Comparison of ENCODE assay signal across 20 cellular contexts in genomic region chr1:167764458-167765330, GRCh38. TPM values are rescaled to one million over a fixed set of nuclear protein-coding genes. Genes with fewer than 3 reads are reported as not detected.
DNase-seq lines count a peak whose midpoint lies in the region; ATAC-seq, FAIRE-seq and TF ChIP-seq lines count a peak whose summit lies in the region.
"Had no signal": no experiment of that assay in that cellular context is flagged by ENCODE, and none has a peak within 500 bp of the region (broad histone marks: within the 10 kb centered on the region; RNA-seq: fewer than 3 reads in every experiment).

No MANE protein-coding gene starts in this region.

- no peak overlapping the region for H4K91ac ChIP-seq in H1 (replicated peaks; ENCODE audit: insufficient read length, low read length)

- intact Hi-C loops in mammary epithelial cell (cut with micrococcal nuclease) (no loop called here), breast epithelium (cut with DNase I; ENCODE audit: low total_unique reads) (no loop called here), left ventricle myocardium inferior (cut with micrococcal nuclease) (no loop called here)
- intact Hi-C loops in naive thymus-derived CD4-positive, alpha-beta T cell (cut with micrococcal nuclease), result loop anchor here in 1 of 2 donors (5.0 kb wide), 1 partner anchor 42 kb away; the partner anchor contains the start of gene MPZL1

- BruUV-seq in mammary epithelial cell (replicated peaks; lab: Mats Ljungman, UMichigan), result no TSS peak

- TF ChIP-seq EP300 in H1 (IDR thresholded peaks at IDR 0.05; ENCODE audit: borderline replicate concordance in 1 of 2, low read depth in 2 of 2, low read length in 2 of 2), result no peak

- no peak overlapping the region for H2BK5ac ChIP-seq in H1 (ENCODE audit: low read depth, low read length)

- H3K36me3 ChIP-seq in mammary epithelial cell (ENCODE audit: insufficient read depth, low read length) (peaks cover 12% of the 10 kb centered on the region), breast epithelium (no peaks in the 10 kb centered on the region), HEK293 (ENCODE audit: control insufficient read depth in 2 of 2, insufficient read depth in 1 of 2, low read length in 2 of 2) (peaks cover 5 to 39% of the 10 kb centered on the region in 2 experiments; a peak in 1 of 3 replicates), Loucy (ENCODE audit: insufficient read depth, low read length) (peaks cover 47% of the 10 kb centered on the region), H1 (ENCODE audit: control insufficient read depth in 2 of 4, insufficient read depth in 4 of 4, low read length in 3 of 4) (peaks cover 0 to 30% (median 6%) of the 10 kb centered on the region in 4 experiments; a peak in 6 of 8 replicates), left ventricle myocardium inferior (peaks cover 33% of the 10 kb centered on the region)
- H3K36me3 ChIP-seq in naive thymus-derived CD4-positive, alpha-beta T cell (ENCODE audit: control insufficient read depth in 2 of 3, insufficient read depth in 3 of 3, low read length in 3 of 3), result no peaks in the 10 kb centered on the region

- H3K18ac ChIP-seq in H1 (ENCODE audit: extremely low read depth, low read length), result no peak overlapping the region

- ATAC-seq in naive thymus-derived CD4-positive, alpha-beta T cell, result no peak

- WGBS in mammary epithelial cell (ENCODE audit: low coverage, missing lambda C conversion rate), result 77% methylated on average over 5 of the region's 5 CpGs
- 89% methylated on average over 5 of the region's 5 CpGs; no CpG with 5 or more reads in 1 of the 2 experiments for WGBS in H1 (ENCODE audit: extremely low coverage in 1 of 2, insufficient coverage in 1 of 2, insufficient read length in 1 of 2, insufficient replicate concordance in 2 of 2, low coverage in 1 of 2, low lambda C conversion rate in 2 of 2, missing lambda C conversion rate in 1 of 2), 2 experiments

- no peak overlapping the region for H2AFZ ChIP-seq in mammary epithelial cell (ENCODE audit: low read depth, low read length)
- no peak overlapping the region for H2AFZ ChIP-seq in Loucy (ENCODE audit: low read length)
- no peak overlapping the region for H2AFZ ChIP-seq in H1 (ENCODE audit: low read length)
- H2AFZ ChIP-seq: GM23248 had no signal

- no peak overlapping the region for H4K5ac ChIP-seq in H1 (ENCODE audit: insufficient read length, low read depth, low read length)

- H3K9ac ChIP-seq in mammary epithelial cell (ENCODE audit: insufficient read depth, low read length) (no peak overlapping the region), Loucy (ENCODE audit: low read depth, low read length, poor library complexity, severe bottlenecking) (no peak overlapping the region), H1 (replicated peaks in 1 of 4; ENCODE audit: extremely low read depth in 1 of 4, low read depth in 3 of 4, low read length in 3 of 4) (no peak overlapping the region)
- H3K9ac ChIP-seq: GM23248, KMS-11 had no signal

- CTCF ChIA-PET in mammary epithelial cell (lab: Charles Lee; ENCODE audit: low non-redundant PET) (no interaction called here), HEK293 (lab: Yijun Ruan, JAX) (no interaction called here), H1 (lab: Charles Lee; ENCODE audit: partially characterized antibody) (no interaction called here)
- CTCF ChIA-PET in naive thymus-derived CD4-positive, alpha-beta T cell (lab: Charles Lee), result no interaction called here

- no peak overlapping the region for H2AK5ac ChIP-seq in H1 (ENCODE audit: low read depth, low read length)

- no peak overlapping the region for H3K14ac ChIP-seq in H1 (ENCODE audit: insufficient read length)

- H4K20me1 ChIP-seq in mammary epithelial cell (ENCODE audit: insufficient read depth, low read length) (no peaks in the 10 kb centered on the region), Loucy (ENCODE audit: insufficient read depth, low read length, poor library complexity, severe bottlenecking) (peaks cover 7% of the 10 kb centered on the region), H1 (replicated peaks in 1 of 2; ENCODE audit: control insufficient read depth in 1 of 2, insufficient read depth in 2 of 2, low read length in 2 of 2) (peaks cover 5 to 15% of the 10 kb centered on the region in 2 experiments)

- H2BK12ac ChIP-seq in H1 (ENCODE audit: low read depth, low read length), result no peak overlapping the region

- H3K79me2 ChIP-seq in mammary epithelial cell (ENCODE audit: insufficient read depth, low read length) (peaks cover 93% of the 10 kb centered on the region), Loucy (ENCODE audit: insufficient read depth, low read length) (peaks cover 74% of the 10 kb centered on the region), H1 (ENCODE audit: control insufficient read depth in 1 of 2, insufficient read depth in 2 of 2, low read length in 2 of 2) (peaks cover 2 to 27% of the 10 kb centered on the region in 2 experiments; a peak in 3 of 4 replicates)

- no peak overlapping the region for H4K8ac ChIP-seq in H1 (ENCODE audit: extremely low read depth, insufficient read depth, low read length)

- H3K27ac ChIP-seq in mammary epithelial cell (ENCODE audit: insufficient read depth, low read depth, low read length), result no peak overlapping the region
- no peak overlapping the region for H3K27ac ChIP-seq in breast epithelium
- no peak overlapping the region for H3K27ac ChIP-seq in HEK293 (ENCODE audit: extremely low read depth, low read depth, low read length)
- no peak overlapping the region for H3K27ac ChIP-seq in H1 (ENCODE audit: low read depth, low read length)
- no peak overlapping the region for H3K27ac ChIP-seq in left ventricle myocardium inferior (replicated peaks)
- H3K27ac ChIP-seq in naive thymus-derived CD4-positive, alpha-beta T cell (ENCODE audit: low read depth, low read length), result no peak overlapping the region
- H3K27ac ChIP-seq: C4-2B, GM23248, HL-60, KMS-11 had no signal

- H3K23ac ChIP-seq in H1 (ENCODE audit: insufficient read length), result no peak overlapping the region

- H3K9me3 ChIP-seq in mammary epithelial cell (replicated peaks; ENCODE audit: insufficient read depth, low read length), result no peaks in the 10 kb centered on the region
- no peaks in the 10 kb centered on the region for H3K9me3 ChIP-seq in breast epithelium
- no peaks in the 10 kb centered on the region for H3K9me3 ChIP-seq in HEK293 (ENCODE audit: control insufficient read depth, insufficient read depth, low read depth, low read length)
- H3K9me3 ChIP-seq in Loucy (ENCODE audit: insufficient read depth, low read depth, low read length), result no peaks in the 10 kb centered on the region
- H3K9me3 ChIP-seq in H1 (ENCODE audit: insufficient read depth in 2 of 2, low read depth in 1 of 2, low read length in 1 of 2), result no peaks in the 10 kb centered on the region
- H3K9me3 ChIP-seq in left ventricle myocardium inferior (replicated peaks), result no peaks in the 10 kb centered on the region
- no peaks in the 10 kb centered on the region for H3K9me3 ChIP-seq in naive thymus-derived CD4-positive, alpha-beta T cell (ENCODE audit: control insufficient read depth in 2 of 3, low read length in 3 of 3)
- H3K9me3 ChIP-seq: Caco-2 had no signal

- no peaks in the 10 kb centered on the region; the same call in 1 of the 2 replicates for H3K23me2 ChIP-seq in H1 (ENCODE audit: low read depth, low read length)

- H3K4me3 ChIP-seq in mammary epithelial cell (replicated peaks in 1 of 3; ENCODE audit: insufficient read depth in 1 of 3, low read depth in 2 of 3, low read length in 3 of 3) (no peak overlapping the region), breast epithelium (no peak overlapping the region), HEK293 (ENCODE audit: low read depth, low read length) (no peak overlapping the region), Loucy (ENCODE audit: low read length, poor library complexity, severe bottlenecking) (no peak overlapping the region), H1 (ENCODE audit: extremely low read depth in 1 of 4, insufficient read depth in 2 of 4, low read depth in 3 of 4, low read length in 4 of 4) (no peak overlapping the region), left ventricle myocardium inferior (no peak overlapping the region)
- no peak overlapping the region for H3K4me3 ChIP-seq in naive thymus-derived CD4-positive, alpha-beta T cell (ENCODE audit: low read length)
- H3K4me3 ChIP-seq: GM23248 had no signal

- H3K4me3 Mint-ChIP-seq in naive thymus-derived CD4-positive, alpha-beta T cell, result no peak overlapping the region
- H3K4me3 Mint-ChIP-seq: CD4-positive, alpha-beta T cell; HFFc6; IgD-negative memory B cell had no signal

- H2BK15ac ChIP-seq in H1 (ENCODE audit: low read length), result no peak overlapping the region

- H3K79me1 ChIP-seq in H1 (ENCODE audit: low read depth, low read length), result peaks cover 6% of the 10 kb centered on the region

- DNase-seq in mammary epithelial cell (no peak), breast epithelium (ENCODE audit: low spot score in 2 of 2) (no peak), H1 (ENCODE audit: low read depth in 1 of 2, low spot score in 2 of 2) (no peak), left ventricle myocardium inferior (no peak)
- no peak for DNase-seq in naive thymus-derived CD4-positive, alpha-beta T cell
- DNase-seq in activated CD4-positive, CD25-positive, alpha-beta regulatory T cell treated with anti-CD3 and anti-CD28 coated beads, Interleukin-2, amount 50 U/mL, for 72 hours, result no peak
- DNase-seq: Caco-2; CD4-positive, alpha-beta T cell; DMS153; DMS79 treated with DMSO at 0.1 percent for 48 hours; GM23248; HCEC 1CT; HFFc6 had no signal

- no peaks in the 10 kb centered on the region for H3K9me2 ChIP-seq in Loucy (replicated peaks; ENCODE audit: low read depth, low read length)

- in situ Hi-C loops in mammary epithelial cell (cut with MboI; ENCODE audit: low sequenced_read_pairs in 2 of 2), result no loop called here

- H3K9me3 Mint-ChIP-seq in naive thymus-derived CD4-positive, alpha-beta T cell, result no peaks in the 10 kb centered on the region
- H3K9me3 Mint-ChIP-seq: CD4-positive, alpha-beta T cell; HFFc6; IgD-negative memory B cell had no signal

- H3F3A ChIP-seq in Loucy (ENCODE audit: low read depth), result 0 out of 2 replicates have a peak, but pooled peaks cover 4% of the 10 kb centered on the region

- TF ChIP-seq POLR2A in breast epithelium (IDR thresholded peaks at IDR 0.05) (no peak), H1 (IDR thresholded peaks at IDR 0.05; ENCODE audit: control extremely low read depth in 1 of 2, low read depth in 2 of 2, low read length in 2 of 2) (no peak)

- no peak for TF ChIP-seq RAD21 in H1 (IDR thresholded peaks at IDR 0.05 in 1 of 2, conservative IDR thresholded peaks at IDR 0.05 in 1 of 2; ENCODE audit: low read depth in 2 of 2, low read length in 2 of 2)

- H3K4ac ChIP-seq in H1 (replicated peaks; ENCODE audit: insufficient read length, low read depth, low read length), result no peak overlapping the region

- H3K56ac ChIP-seq in H1 (replicated peaks; ENCODE audit: insufficient read length, low read depth, low read length), result no peak overlapping the region

- POLR2A ChIA-PET in HEK293 (lab: Yijun Ruan, JAX) (interaction anchor here (0.7 kb wide), 1 partner anchor 32 kb away, joined by 3 read pairs; no protein-coding TSS in a partner anchor), H1 (lab: Charles Lee; ENCODE audit: partially characterized antibody) (no interaction called here)
- POLR2A ChIA-PET in naive thymus-derived CD4-positive, alpha-beta T cell (lab: Charles Lee), result no interaction called here

- H3K4me2 ChIP-seq in mammary epithelial cell (ENCODE audit: insufficient read depth, low read depth, low read length), result peak overlapping the region; percentile 50
- peak overlapping the region; percentile 10 for H3K4me2 ChIP-seq in Loucy (ENCODE audit: low read depth, low read length, poor library complexity, severe bottlenecking)
- H3K4me2 ChIP-seq in H1 (ENCODE audit: insufficient read depth in 1 of 2, low read depth in 2 of 2, low read length in 2 of 2), result no peak overlapping the region
- H3K4me2 ChIP-seq: KMS-11 had no signal

- H3K27me3 Mint-ChIP-seq in naive thymus-derived CD4-positive, alpha-beta T cell, result no peaks in the 10 kb centered on the region
- H3K27me3 Mint-ChIP-seq: CD4-positive, alpha-beta T cell; IgD-negative memory B cell had no signal

- no peak for FAIRE-seq in H1 (lab: Jason Lieb, UNC)
- FAIRE-seq: H54 had no signal

- no peak overlapping the region for H2BK20ac ChIP-seq in H1 (ENCODE audit: low read length)

- dilution Hi-C loops in mammary epithelial cell (cut with HindIII; ENCODE audit: low sequenced_read_pairs), result loop anchor here (5.0 kb wide), 1 partner anchor 38 kb away; no protein-coding TSS in a partner anchor

- H3K27me3 ChIP-seq in mammary epithelial cell (ENCODE audit: insufficient read depth, low read length) (no peaks in the 10 kb centered on the region), breast epithelium (no peaks in the 10 kb centered on the region), Loucy (ENCODE audit: insufficient read depth, low read length, poor library complexity, severe bottlenecking) (no peaks in the 10 kb centered on the region), H1 (replicated peaks in 1 of 4; ENCODE audit: control insufficient read depth in 3 of 4, extremely low read depth in 1 of 4, insufficient read depth in 3 of 4, low read length in 3 of 4) (peaks cover 0 to 3% (median 2%) of the 10 kb centered on the region in 4 experiments; a peak in 6 of 7 replicates), left ventricle myocardium inferior (ENCODE audit: low read depth) (no peaks in the 10 kb centered on the region)
- no peaks in the 10 kb centered on the region for H3K27me3 ChIP-seq in naive thymus-derived CD4-positive, alpha-beta T cell (ENCODE audit: control insufficient read depth in 2 of 2, insufficient read depth in 2 of 2, low read length in 2 of 2)

- peaks cover 24 to 39% (median 27%) of the 10 kb centered on the region in 7 donors for H3K4me1 Mint-ChIP-seq in naive thymus-derived CD4-positive, alpha-beta T cell

- peaks cover 11 to 25% (median 22%) of the 10 kb centered on the region in 5 donors for H3K36me3 Mint-ChIP-seq in naive thymus-derived CD4-positive, alpha-beta T cell

- H2BK120ac ChIP-seq in H1 (replicated peaks; ENCODE audit: low read depth, low read length), result no peak overlapping the region

- H3K4me1 ChIP-seq in mammary epithelial cell (ENCODE audit: insufficient read depth, low read length) (peaks cover 55% of the 10 kb centered on the region), breast epithelium (peaks cover 7 to 8% of the 10 kb centered on the region in 2 donors), HEK293 (ENCODE audit: control insufficient read depth, insufficient read depth, low read length) (no peaks in the 10 kb centered on the region), Loucy (ENCODE audit: insufficient read depth, low read length, poor library complexity, severe bottlenecking) (peaks cover 41% of the 10 kb centered on the region), H1 (replicated peaks in 1 of 4; ENCODE audit: control insufficient read depth in 3 of 4, insufficient read depth in 4 of 4, low read length in 3 of 4) (no peaks in the 10 kb centered on the region; a peak in 1 of 7 replicates), left ventricle myocardium inferior (peaks cover 22% of the 10 kb centered on the region)
- peaks cover 0 to 17% of the 10 kb centered on the region in 2 donors for H3K4me1 ChIP-seq in naive thymus-derived CD4-positive, alpha-beta T cell (ENCODE audit: control insufficient read depth in 2 of 2, insufficient read depth in 2 of 2, low read length in 2 of 2)

- TF ChIP-seq CTCF in mammary epithelial cell (conservative IDR thresholded peaks at IDR 0.05 in 1 of 2, IDR thresholded peaks at IDR 0.05 in 1 of 2; ENCODE audit: extremely low read depth in 1 of 2, insufficient read depth in 1 of 2, low read depth in 1 of 2, low read length in 2 of 2) (no peak), breast epithelium (IDR thresholded peaks at IDR 0.05) (no peak), HEK293 (tag by site-specific recombination; IDR thresholded peaks at IDR 0.05) (no peak), Loucy (conservative IDR thresholded peaks at IDR 0.05; ENCODE audit: low read length) (no peak), H1 (IDR thresholded peaks at IDR 0.05; ENCODE audit: control extremely low read depth in 1 of 3, insufficient read depth in 1 of 3, low read depth in 1 of 3, low read length in 3 of 3) (no peak), left ventricle myocardium inferior (IDR thresholded peaks at IDR 0.05; ENCODE audit: borderline replicate concordance) (no peak)

- H3K27ac Mint-ChIP-seq in naive thymus-derived CD4-positive, alpha-beta T cell, result no peak overlapping the region
- H3K27ac Mint-ChIP-seq: CD4-positive, alpha-beta T cell; HFFc6; IgD-negative memory B cell had no signal

RNA-seq across cellular contexts. Expression of gene MPZL1, which starts 42.9 kb away (rescaled TPM):
- total RNA-seq in mammary epithelial cell (100 to 1,000 TPM; 148 to 227 TPM), breast epithelium (10 to 100 TPM; 43.5 to 86.8 (median 86.2) TPM), left ventricle myocardium inferior (28.9 TPM)
- polyA plus RNA-seq in mammary epithelial cell (107 TPM), H1 (2011; rRNA removed) (31.1 and 37.8 TPM in 2 replicates)
- 148 TPM for polyA minus RNA-seq in mammary epithelial cell
- total RNA-seq in H1 (2021; fragmentation: NEBNext Ultra II Directional; extraction: Animal tissue kit (Norgen Biotek cat#: 25700)), result 120 and 128 TPM in 2 replicates
- polyA plus RNA-seq in H1 (2011; cell fraction: cytosol; rRNA removed), result 36.1 TPM
- 25.1 TPM for polyA plus RNA-seq in H1 (2011; cell fraction: nucleus; rRNA removed)
- 38.9 to 72.5 TPM (median 40.5 TPM) in 4 replicates for polyA plus RNA-seq in H1 (2012, experiment 1 of 2)
- polyA plus RNA-seq in H1 (2012, experiment 2 of 2), result 14.1 TPM
- 65.8 TPM for polyA plus RNA-seq in H1 (2013, experiment 1 of 2)
- polyA plus RNA-seq in H1 (2013, experiment 2 of 2), result 82.6 TPM
- polyA minus RNA-seq in H1 (2011; rRNA and poly(A)+ RNA removed), result 61.1 and 88.5 TPM in 2 replicates
- polyA minus RNA-seq in H1 (2011; cell fraction: cytosol; rRNA and poly(A)+ RNA removed), result 51.2 TPM
- polyA minus RNA-seq in H1 (2011; cell fraction: nucleus; rRNA and poly(A)+ RNA removed), result 52.0 TPM
- 10 to 100 TPM in 2 of 5 experiments, 1 to 10 TPM in 3; 4.8 to 25.3 (median 8.6) TPM for total RNA-seq in naive thymus-derived CD4-positive, alpha-beta T cell
- polyA plus RNA-seq in naive thymus-derived CD4-positive, alpha-beta T cell, result 10 to 100 TPM; 12.2 to 19.0 TPM

Comparison
In these comparisons a context has a peak if more than half of its experiments do, and no peak if none do; other contexts are left out.
1. H3K4me2 ChIP-seq: peak in mammary epithelial cell (single experiment) and Loucy (single experiment); none in H1 (0 of 2).